In genomic region chr2:150271952-150272351, GRCh38 we compare ENCODE assay signal across 18 cellular contexts.
A peak's percentile ranks its signal among the peaks of the same experiment; 100 is the strongest.
DNase-seq lines count a peak whose midpoint lies in the region; ATAC-seq and TF ChIP-seq lines count a peak whose summit lies in the region.
"Had no signal": no experiment of that assay in that cellular context is flagged by ENCODE, and none has a peak within 500 bp of the region (broad histone marks: within the 10 kb centered on the region; RNA-seq: fewer than 3 reads in every experiment).

No MANE protein-coding gene starts in this region.

- H3K27me3 ChIP-seq in ACC112 (ENCODE audit: insufficient read depth, low read length) (no peaks in the 10 kb centered on the region), adipocyte (replicated peaks; ENCODE audit: control insufficient read depth, insufficient read depth, low read length) (no peaks in the 10 kb centered on the region), foreskin keratinocyte (no peaks in the 10 kb centered on the region), aorta (ENCODE audit: control insufficient read depth in 1 of 2, insufficient read depth in 2 of 2, low read length in 1 of 2) (no peaks in the 10 kb centered on the region)
- H3K27me3 ChIP-seq: upper lobe of right lung had no signal

- H3K9me3 Mint-ChIP-seq in HFFc6, result peaks cover 20% of the 10 kb centered on the region

- H3K36me3 ChIP-seq in ACC112 (ENCODE audit: insufficient read depth, low read length) (no peaks in the 10 kb centered on the region), adipocyte (ENCODE audit: control insufficient read depth, insufficient read depth, low read length, severe bottlenecking) (no peaks in the 10 kb centered on the region), aorta (ENCODE audit: control insufficient read depth in 1 of 2, insufficient read depth in 2 of 2, low read length in 1 of 2) (no peaks in the 10 kb centered on the region)
- H3K36me3 ChIP-seq: upper lobe of right lung had no signal

- peaks cover 39% of the 10 kb centered on the region for H3K4me1 Mint-ChIP-seq in HFFc6 (ENCODE audit: low read depth)
- H3K4me1 Mint-ChIP-seq: T-helper 17 cell had no signal

- H3K9ac ChIP-seq in adipocyte (ENCODE audit: low read length), result peak overlapping the region; percentile 43

- H3K27ac ChIP-seq in ACC112 (ENCODE audit: low read depth, low read length), result peak overlapping the region; percentile 35
- H3K27ac ChIP-seq in foreskin keratinocyte, result peak overlapping the region; percentile 43
- H3K27ac ChIP-seq in aorta (ENCODE audit: low read depth in 1 of 2, low read length in 2 of 2), result peak overlapping the region in 1 of 2 donors; percentile 28
- H3K27ac ChIP-seq: upper lobe of right lung had no signal

- peaks cover 3% of the 10 kb centered on the region; the same call in 1 of the 2 replicates for H3K27me3 Mint-ChIP-seq in HFFc6 (ENCODE audit: insufficient read depth)
- H3K27me3 Mint-ChIP-seq: activated CD4-positive, alpha-beta memory T cell treated with anti-CD3 and anti-CD28 coated beads for 36 hours; progenitor cell of endocrine pancreas; T-helper 17 cell had no signal

- intact Hi-C loops in left ventricle myocardium superior (cut with micrococcal nuclease), result no loop called here
- intact Hi-C loops in left colon (cut with DNase I, micrococcal nuclease), result no loop called here
- intact Hi-C loops in aorta (cut with DNase I), result no loop called here

- H3K36me3 Mint-ChIP-seq in HFFc6 (ENCODE audit: low read depth), result peaks cover 24% of the 10 kb centered on the region
- H3K36me3 Mint-ChIP-seq: activated CD4-positive, alpha-beta memory T cell treated with anti-CD3 and anti-CD28 coated beads for 36 hours had no signal

- DNase-seq in HFFc6 (peak; percentile 82), adipocyte (ENCODE audit: low read depth) (peak; percentile 56), foreskin keratinocyte (peak; percentile 92 to 97), left ventricle myocardium superior (no peak), left colon (no peak), SHP77 (lab: John Stamatoyannopoulos, UW) (no peak), aorta (no peak)
- DNase-seq: activated CD4-positive, alpha-beta memory T cell treated with anti-CD3 and anti-CD28 coated beads for 36 hours; activated effector memory CD4-positive, alpha-beta T cell treated with anti-CD3 and anti-CD28 coated beads, Interleukin-2, amount 50 U/mL, for 16 hours; cerebellar nuclear complex; DMS79; NCI-H1048; NCI-H510A; stimulated activated CD4-positive, alpha-beta T cell treated with anti-CD3 and anti-CD28 coated beads, Interleukin-1b, Interleukin-23, amount 100 ng/mL, for 48 hours; T-helper 17 cell; upper lobe of right lung had no signal

- H3K4me1 ChIP-seq in ACC112 (ENCODE audit: control insufficient read depth, insufficient read depth, low read length, unreplicated experiment), result peaks cover 14% of the 10 kb centered on the region
- H3K4me1 ChIP-seq in adipocyte (ENCODE audit: control insufficient read depth, insufficient read depth, low read length), result peaks cover 29% of the 10 kb centered on the region
- peaks cover 32% of the 10 kb centered on the region for H3K4me1 ChIP-seq in foreskin keratinocyte
- H3K4me1 ChIP-seq in aorta (ENCODE audit: control insufficient read depth in 1 of 2, insufficient read depth in 2 of 2, low read length in 2 of 2), result peaks cover 0 to 2% of the 10 kb centered on the region in 2 donors
- H3K4me1 ChIP-seq: upper lobe of right lung had no signal

- ATAC-seq in foreskin keratinocyte (peak; percentile 83), left ventricle myocardium superior (no peak), left colon (no peak), aorta (ENCODE audit: low FRiP score) (no peak)
- ATAC-seq: T-helper 17 cell, upper lobe of right lung had no signal

- no peaks in the 10 kb centered on the region for H3K79me2 ChIP-seq in ACC112 (ENCODE audit: control insufficient read depth, insufficient read depth, low read length, unreplicated experiment)

- H3K4me3 Mint-ChIP-seq in HFFc6, result peak overlapping the region; percentile 22
- H3K4me3 Mint-ChIP-seq: activated CD4-positive, alpha-beta memory T cell treated with anti-CD3 and anti-CD28 coated beads for 36 hours; T-helper 17 cell had no signal

- H3K4me3 ChIP-seq in ACC112 (ENCODE audit: low read depth, low read length) (no peak overlapping the region), adipocyte (ENCODE audit: low read length) (no peak overlapping the region), aorta (ENCODE audit: low read length in 2 of 2) (no peak overlapping the region)
- H3K4me3 ChIP-seq: upper lobe of right lung had no signal

- H3K9me3 ChIP-seq in adipocyte (ENCODE audit: control insufficient read depth, low read length), result peaks cover 7% of the 10 kb centered on the region
- H3K9me3 ChIP-seq in aorta (ENCODE audit: control insufficient read depth, low read length), result peaks cover 5% of the 10 kb centered on the region
- H3K9me3 ChIP-seq: upper lobe of right lung had no signal

- peak overlapping the region; percentile 56 for H2AFZ ChIP-seq in ACC112 (ENCODE audit: low read length, unreplicated experiment)

- H3K27ac Mint-ChIP-seq in HFFc6, result peak overlapping the region; percentile 50
- H3K27ac Mint-ChIP-seq: activated CD4-positive, alpha-beta memory T cell treated with anti-CD3 and anti-CD28 coated beads for 36 hours; progenitor cell of endocrine pancreas; T-helper 17 cell had no signal

- TF ChIP-seq CTCF in HFFc6 (IDR thresholded peaks at IDR 0.05) (no peak), foreskin keratinocyte (conservative IDR thresholded peaks at IDR 0.05) (no peak)

Comparison
In these comparisons a context has a peak if more than half of its experiments do, and no peak if none do; other contexts are left out.
1. DNase-seq: peak in HFFc6 (single experiment), adipocyte (single experiment) and foreskin keratinocyte (2 of 2); none in left ventricle myocardium superior (single experiment), left colon (0 of 2), SHP77 (0 of 2) and aorta (0 of 2).